Comparison of ENCODE assay signal across 8 cellular contexts in genomic region chr15:24954783-24955548, GRCh38. TPM values are rescaled to one million over a fixed set of nuclear protein-coding genes. Genes with fewer than 3 reads are reported as not detected.
DNase-seq lines count a peak whose midpoint lies in the region; ATAC-seq and TF ChIP-seq lines count a peak whose summit lies in the region.

Gene SNRPN (plus strand): TSS chr15:24954987. CDS start chr15:24974454, 19,467 bp downstream.
A gene with protein sequence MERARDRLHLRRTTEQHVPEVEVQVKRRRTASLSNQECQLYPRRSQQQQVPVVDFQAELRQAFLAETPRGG (plus strand): TSS chr15:24954987. CDS start chr15:24955049, 62 bp downstream.

- peaks cover 20% of the 10 kb centered on the region for H3K4me1 Mint-ChIP-seq in nephron progenitor cell

- peak; percentile 88 for TF ChIP-seq POLR2A in GM18505 (IDR thresholded peaks at IDR 0.05; ENCODE audit: borderline replicate concordance, extremely low read depth, insufficient read depth, insufficient read length)

- H3K4me3 Mint-ChIP-seq in nephron progenitor cell, result peak within 1 kb of the TSS; percentile 92

- H3K36me3 Mint-ChIP-seq in nephron progenitor cell (ENCODE audit: low read depth), result peaks cover 23% of the 10 kb centered on the region

- no peak for TF ChIP-seq CTCF in nephron progenitor cell (IDR thresholded peaks at IDR 0.05)

- H3K27me3 Mint-ChIP-seq in nephron progenitor cell (ENCODE audit: low read depth, poor library complexity), result no peaks in the 10 kb centered on the region

- ATAC-seq in GM18505 (IDR thresholded peaks at IDR 0.05; ENCODE audit: unreplicated experiment), result peak; percentile 48
- ATAC-seq in HG03103 (IDR thresholded peaks at IDR 0.05; ENCODE audit: low read depth, unreplicated experiment), result peak; percentile 58
- peak; percentile 68 for ATAC-seq in stimulated activated naive CD8-positive, alpha-beta T cell treated with anti-CD3 and anti-CD28 coated beads, Interleukin-15, Interleukin-2, amounts not matched to agents 100 U/mL and 50 U/mL, for 24 hours

- H3K9me3 Mint-ChIP-seq in nephron progenitor cell, result peaks cover 61% of the 10 kb centered on the region

- H3K27ac Mint-ChIP-seq in nephron progenitor cell, result peak within 1 kb of the TSS; percentile 97

- DNase-seq in activated T-helper 9 cell treated with anti-CD3 and anti-CD28 coated beads, Interleukin-2, amount 50 U/mL, for 16 hours (ENCODE audit: low read depth), result peak; percentile 41
- DNase-seq in fibroblast of the conjunctiva (ENCODE audit: low read depth), result peak; percentile 35
- DNase-seq in nephron progenitor cell, result peak; percentile 77
- DNase-seq in stimulated activated naive CD8-positive, alpha-beta T cell treated with anti-CD3 and anti-CD28 coated beads, Interleukin-15, Interleukin-2, amounts not matched to agents 100 U/mL and 50 U/mL, for 24 hours, result peak; percentile 74
- no peak for DNase-seq in cortex of kidney (lab: John Stamatoyannopoulos, UW)

TF ChIP-seq in PFSK-1, 5 proteins besides CTCF, POLR2A, EP300 and RAD21:
- no peak for TF ChIP-seq SIN3A (IDR thresholded peaks at IDR 0.05; ENCODE audit: borderline replicate concordance, insufficient read depth, low read length)
- TF ChIP-seq TAF1 (IDR thresholded peaks at IDR 0.05; ENCODE audit: borderline replicate concordance, insufficient read depth, low read length), result peak; percentile 60; the same call in 1 of the 2 replicates
- peak; percentile 65 for TF ChIP-seq FOXP2 (optimal IDR thresholded peaks at IDR 0.05; ENCODE audit: borderline replicate concordance, extremely low read depth, extremely low read length, insufficient read depth)
- peak; percentile 71 for TF ChIP-seq POLR2AphosphoS5 (IDR thresholded peaks at IDR 0.05; ENCODE audit: low read depth, low read length)

RNA-seq across cellular contexts. Expression of gene SNRPN, which starts in this region (rescaled TPM):
- polyA plus RNA-seq in PFSK-1 (2012; ENCODE audit: insufficient read length, low read depth), result 170 TPM

RNA-seq across cellular contexts. Expression of the second gene that starts in this region (rescaled TPM):
- polyA plus RNA-seq in PFSK-1 (2012; ENCODE audit: insufficient read length, low read depth), result 97.6 TPM
